In genomic region chr7:36277247-36277542, GRCh38 we compare ENCODE assay signal across 1 cellular context.
TF ChIP-seq lines count a peak whose summit lies in the region.

No MANE protein-coding gene starts in this region.

TF ChIP-seq in HepG2, 621 proteins besides CTCF, POLR2A, EP300 and RAD21 (continued from another document):
- TF ChIP-seq TRAFD1 (CRISPR knock-in tag; IDR thresholded peaks at IDR 0.05; ENCODE audit: borderline replicate concordance): no peak
- TF ChIP-seq, protein P1, sequence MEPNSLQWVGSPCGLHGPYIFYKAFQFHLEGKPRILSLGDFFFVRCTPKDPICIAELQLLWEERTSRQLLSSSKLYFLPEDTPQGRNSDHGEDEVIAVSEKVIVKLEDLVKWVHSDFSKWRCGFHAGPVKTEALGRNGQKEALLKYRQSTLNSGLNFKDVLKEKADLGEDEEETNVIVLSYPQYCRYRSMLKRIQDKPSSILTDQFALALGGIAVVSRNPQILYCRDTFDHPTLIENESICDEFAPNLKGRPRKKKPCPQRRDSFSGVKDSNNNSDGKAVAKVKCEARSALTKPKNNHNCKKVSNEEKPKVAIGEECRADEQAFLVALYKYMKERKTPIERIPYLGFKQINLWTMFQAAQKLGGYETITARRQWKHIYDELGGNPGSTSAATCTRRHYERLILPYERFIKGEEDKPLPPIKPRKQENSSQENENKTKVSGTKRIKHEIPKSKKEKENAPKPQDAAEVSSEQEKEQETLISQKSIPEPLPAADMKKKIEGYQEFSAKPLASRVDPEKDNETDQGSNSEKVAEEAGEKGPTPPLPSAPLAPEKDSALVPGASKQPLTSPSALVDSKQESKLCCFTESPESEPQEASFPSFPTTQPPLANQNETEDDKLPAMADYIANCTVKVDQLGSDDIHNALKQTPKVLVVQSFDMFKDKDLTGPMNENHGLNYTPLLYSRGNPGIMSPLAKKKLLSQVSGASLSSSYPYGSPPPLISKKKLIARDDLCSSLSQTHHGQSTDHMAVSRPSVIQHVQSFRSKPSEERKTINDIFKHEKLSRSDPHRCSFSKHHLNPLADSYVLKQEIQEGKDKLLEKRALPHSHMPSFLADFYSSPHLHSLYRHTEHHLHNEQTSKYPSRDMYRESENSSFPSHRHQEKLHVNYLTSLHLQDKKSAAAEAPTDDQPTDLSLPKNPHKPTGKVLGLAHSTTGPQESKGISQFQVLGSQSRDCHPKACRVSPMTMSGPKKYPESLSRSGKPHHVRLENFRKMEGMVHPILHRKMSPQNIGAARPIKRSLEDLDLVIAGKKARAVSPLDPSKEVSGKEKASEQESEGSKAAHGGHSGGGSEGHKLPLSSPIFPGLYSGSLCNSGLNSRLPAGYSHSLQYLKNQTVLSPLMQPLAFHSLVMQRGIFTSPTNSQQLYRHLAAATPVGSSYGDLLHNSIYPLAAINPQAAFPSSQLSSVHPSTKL (CRISPR knock-in tag; IDR thresholded peaks at IDR 0.05): peak; percentile 15; the same call in 1 of the 2 replicates
- no peak for TF ChIP-seq ZNF543 (CRISPR knock-in tag; IDR thresholded peaks at IDR 0.05)
- TF ChIP-seq ZKSCAN5 (CRISPR knock-in tag; IDR thresholded peaks at IDR 0.05): no peak
- TF ChIP-seq, protein P2, sequence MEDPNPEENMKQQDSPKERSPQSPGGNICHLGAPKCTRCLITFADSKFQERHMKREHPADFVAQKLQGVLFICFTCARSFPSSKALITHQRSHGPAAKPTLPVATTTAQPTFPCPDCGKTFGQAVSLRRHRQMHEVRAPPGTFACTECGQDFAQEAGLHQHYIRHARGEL (CRISPR knock-in tag; IDR thresholded peaks at IDR 0.05): no peak
- no peak for TF ChIP-seq ZBTB40 (IDR thresholded peaks at IDR 0.05)
- TF ChIP-seq ZBTB40 (CRISPR knock-in tag; IDR thresholded peaks at IDR 0.05): no peak
- 0 out of 2 replicates have a peak, but pooled peaks have one; percentile 10 for TF ChIP-seq SALL1 (CRISPR knock-in tag; IDR thresholded peaks at IDR 0.05)
- no peak for TF ChIP-seq IKZF4 (CRISPR knock-in tag; IDR thresholded peaks at IDR 0.05; ENCODE audit: borderline replicate concordance, low read depth, not compliant biosample characterization)
- no peak for TF ChIP-seq ARHGAP35 (CRISPR knock-in tag; IDR thresholded peaks at IDR 0.05; ENCODE audit: borderline replicate concordance)
